8 cellular contexts compared by ENCODE assay signal in the genomic region with DNA sequence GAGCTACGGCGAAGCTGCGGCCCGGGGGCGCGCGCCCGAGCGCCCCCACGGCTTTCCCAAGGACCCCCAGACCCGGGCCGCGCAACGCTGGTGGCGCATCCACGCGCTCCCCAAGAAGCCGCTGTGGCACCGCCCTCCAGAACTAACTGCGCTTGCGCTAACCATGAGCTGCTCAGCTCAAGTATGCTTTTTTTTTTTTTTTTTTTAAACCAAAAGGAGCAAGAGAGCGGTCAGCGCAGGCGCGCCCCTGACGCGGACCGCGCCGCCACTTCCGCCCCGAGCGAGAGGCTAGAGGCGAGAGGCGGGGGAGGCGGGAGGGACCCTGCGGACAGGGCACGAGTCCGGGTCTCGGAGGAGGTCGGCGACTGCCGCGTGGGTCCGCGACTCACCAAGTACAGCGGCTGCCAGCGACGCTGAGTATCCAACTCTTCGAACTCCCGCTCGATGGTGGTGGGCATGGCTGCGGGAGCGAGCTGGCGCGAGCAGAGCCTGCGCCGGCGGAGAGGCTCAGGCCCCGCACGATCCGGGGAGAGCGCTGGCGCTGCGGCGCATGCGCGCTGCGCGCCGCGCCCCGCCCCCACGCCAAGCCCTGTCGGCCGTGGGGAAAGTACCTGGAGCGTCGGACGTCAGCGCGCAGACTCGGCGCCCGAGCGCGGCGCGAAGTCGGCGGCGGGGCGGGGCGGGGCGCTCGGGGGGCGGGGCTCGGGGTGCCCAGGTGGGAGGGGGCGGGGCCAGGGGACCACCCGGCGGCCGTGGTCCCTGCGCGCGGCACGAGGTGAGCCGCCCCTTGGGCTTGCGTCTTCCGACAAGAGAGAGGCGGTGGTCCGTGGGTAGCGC. TPM values are rescaled to one million over a fixed set of nuclear protein-coding genes. Genes with fewer than 3 reads are reported as not detected.
DNase-seq lines count a peak whose midpoint lies in the region; ATAC-seq, FAIRE-seq and TF ChIP-seq lines count a peak whose summit lies in the region.

A gene (minus strand): TSS at position 554 of the 837 bp plus-strand sequence. CDS start 96 bp downstream, at position 458.

- no peaks in the 10 kb centered on the region for H3K36me3 ChIP-seq in kidney (ENCODE audit: control insufficient read depth in 1 of 2, insufficient read depth in 2 of 2, low read length in 2 of 2)

- peak within 1 kb of the TSS; percentile 100 for H3K27ac ChIP-seq in kidney (ENCODE audit: low read depth in 2 of 2, low read length in 2 of 2)

- no peak for TF ChIP-seq CTCF in kidney (IDR thresholded peaks at IDR 0.05; ENCODE audit: borderline replicate concordance, extremely low read depth, insufficient read depth)

- H3K9ac ChIP-seq in kidney (ENCODE audit: low read length in 2 of 2): peak within 1 kb of the TSS; percentile 93 to 96

- intact Hi-C loops in kidney (cut with DNase I): no loop called here

- no peaks in the 10 kb centered on the region for H3K9me3 ChIP-seq in kidney (ENCODE audit: control insufficient read depth in 1 of 2, low read length in 2 of 2)

- peak; percentile 99 for TF ChIP-seq POLR2A in GM19193 (IDR thresholded peaks at IDR 0.05; ENCODE audit: extremely low read depth, insufficient read depth, insufficient read length)

- H3K4me3 ChIP-seq in kidney (ENCODE audit: low read length in 2 of 2): peak within 1 kb of the TSS; percentile 83 to 84

- peak; percentile 96 for DNase-seq in Ammon's horn (ENCODE audit: low spot score)
- peak; percentile 88 for DNase-seq in NCI-H460 (ENCODE audit: extremely low read depth, low read depth)
- peak; percentile 90 for DNase-seq in activated CD4-positive, CD25-positive, alpha-beta regulatory T cell treated with anti-CD3 and anti-CD28 coated beads, Interleukin-2, amount 50 U/mL, for 72 hours
- peak; percentile 94 for DNase-seq in cerebellar cortex (ENCODE audit: low spot score)
- DNase-seq in kidney: peak; percentile 98
- peak; percentile 81 to 83 for DNase-seq in stimulated activated CD4-positive, alpha-beta T cell treated with anti-CD3 and anti-CD28 coated beads, Interleukin-15, amount 100 ng/mL, for 1 hour (ENCODE audit: low read depth in 1 of 2, low spot score in 1 of 2)

- FAIRE-seq in kidney (lab: Jason Lieb, UNC): no peak

- H3K4me1 ChIP-seq in kidney (ENCODE audit: control insufficient read depth in 1 of 2, insufficient read depth in 1 of 2, low read depth in 1 of 2, low read length in 2 of 2): peaks cover 6 to 8% of the 10 kb centered on the region in 2 donors

- ATAC-seq in HG03432 (IDR thresholded peaks at IDR 0.05; ENCODE audit: unreplicated experiment): peak; percentile 81

RNA-seq across cellular contexts. Expression of the gene that starts here (rescaled TPM):
- 34.4 and 38.8 TPM in 2 replicates for total RNA-seq in NCI-H460 (2014; rRNA removed; shearing (Covaris generic))
- polyA plus RNA-seq in NCI-H460 (2014; cell fraction: nucleus; rRNA removed): 23.2 and 39.6 TPM in 2 replicates
- 45.8 TPM for total RNA-seq in kidney
- polyA plus RNA-seq in kidney (ENCODE audit: insufficient read depth, low read depth, low replicate concordance): 23.4 TPM

Comparison
In these comparisons a context has a peak if more than half of its experiments do, and no peak if none do; other contexts are left out.
1. Peak in every context shown above with its lines: DNase-seq, ATAC-seq, H3K4me3 ChIP-seq and H3K27ac ChIP-seq.